Comparison of ENCODE assay signal across 13 cellular contexts in the genomic region with DNA sequence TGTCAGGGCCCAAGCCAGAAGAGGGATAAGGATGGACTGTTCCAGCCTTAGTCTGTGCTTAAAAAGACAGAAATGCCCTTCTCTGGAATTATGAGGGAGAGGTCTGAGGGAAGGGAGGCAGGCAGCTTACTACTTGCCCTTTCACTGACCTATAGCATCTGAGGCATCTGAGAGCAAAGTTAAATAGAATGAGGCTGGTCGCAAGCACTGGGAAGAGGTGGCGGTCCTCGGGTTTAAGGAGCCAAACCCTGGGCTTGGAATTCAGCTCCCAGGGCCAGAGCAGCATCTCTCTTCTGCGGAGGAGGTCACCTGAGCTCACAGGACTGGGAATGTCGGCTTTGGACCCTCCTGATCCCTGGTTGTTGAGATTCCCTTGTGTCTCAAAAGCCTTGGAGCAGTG. TPM values are rescaled to one million over a fixed set of nuclear protein-coding genes. Genes with fewer than 3 reads are reported as not detected.
DNase-seq lines count a peak whose midpoint lies in the region; TF ChIP-seq lines count a peak whose summit lies in the region.
"Had no signal": no experiment of that assay in that cellular context is flagged by ENCODE, and none has a peak within 500 bp of the region (broad histone marks: within the 10 kb centered on the region; RNA-seq: fewer than 3 reads in every experiment).

No MANE protein-coding gene starts in this region.

- H3K9me3 ChIP-seq in spleen = no peaks in the 10 kb centered on the region
- H3K9me3 ChIP-seq: gastrocnemius medialis, upper lobe of right lung had no signal

- H3K4me3 ChIP-seq in dorsolateral prefrontal cortex (peak overlapping the region in 25 of 59 donors; percentile 3 to 72 (median 57)), spleen (peak overlapping the region in 4 of 8 donors; percentile 42 to 99 (median 93))
- H3K4me3 ChIP-seq: gastrocnemius medialis, upper lobe of right lung had no signal

- peaks cover 57% of the 10 kb centered on the region for H3K36me3 Mint-ChIP-seq in activated CD4-positive, alpha-beta T cell treated with anti-CD3 and anti-CD28 coated beads, Interleukin-2, amount 10 ng/mL, durations not matched to agents 7 days and 5 days (ENCODE audit: low read depth)

- H3K27ac ChIP-seq in RWPE1 = peak overlapping the region; percentile 46
- H3K27ac ChIP-seq in dorsolateral prefrontal cortex = peak overlapping the region in 35 of 59 donors; percentile 15 to 96 (median 89)
- peak overlapping the region; percentile 93 to 100 (median 98) for H3K27ac ChIP-seq in spleen
- H3K27ac ChIP-seq: gastrocnemius medialis, upper lobe of right lung had no signal

- peak overlapping the region; percentile 99 for H3K27ac Mint-ChIP-seq in activated CD4-positive, alpha-beta T cell treated with anti-CD3 and anti-CD28 coated beads, Interleukin-2, amount 10 ng/mL, durations not matched to agents 7 days and 5 days

- no peak for DNase-seq in activated CD4-positive, alpha-beta T cell treated with anti-CD3 and anti-CD28 coated beads, Interleukin-2, amount 10 ng/mL, durations not matched to agents 7 days and 5 days
- DNase-seq in activated CD4-positive, alpha-beta T cell treated with anti-CD3 and anti-CD28 coated beads, Interleukin-2, amount 50 U/mL, for 1 hour = no peak
- no peak for DNase-seq in RWPE1 (ENCODE audit: low spot score)
- no peak for DNase-seq in dorsolateral prefrontal cortex
- DNase-seq in spleen = no peak
- no peak for DNase-seq in 8988T
- DNase-seq in Ammon's horn (ENCODE audit: low spot score) = no peak
- DNase-seq in NCI-H526 treated with DMSO at 0.1 percent for 48 hours (lab: John Stamatoyannopoulos, UW) = no peak
- DNase-seq: effector CD8-positive, alpha-beta T cell; gastrocnemius medialis; NCI-H1417 treated with DMSO at 0.1 percent for 48 hours; small intestine had no signal

- peaks cover 60% of the 10 kb centered on the region for H3K4me1 Mint-ChIP-seq in activated CD4-positive, alpha-beta T cell treated with anti-CD3 and anti-CD28 coated beads, Interleukin-2, amount 10 ng/mL, durations not matched to agents 7 days and 5 days

- H3K27me3 ChIP-seq in dorsolateral prefrontal cortex (no peaks in the 10 kb centered on the region), spleen (replicated peaks in 1 of 7) (no peaks in the 10 kb centered on the region)
- H3K27me3 ChIP-seq: upper lobe of right lung had no signal

- H3K36me3 ChIP-seq in spleen = peaks cover 0 to 63% (median 14%) of the 10 kb centered on the region in 6 donors

- TF ChIP-seq POLR2A in spleen (IDR thresholded peaks at IDR 0.05) = no peak

- intact Hi-C loops in dorsolateral prefrontal cortex (cut with DNase I) = loop anchor here (5.0 kb wide), 2 partner anchors 69 to 81 kb away; a partner anchor contains a TSS
- intact Hi-C loops in spleen (cut with DNase I; ENCODE audit: low total_unique reads) = no loop called here

- H3K4me3 Mint-ChIP-seq in activated CD4-positive, alpha-beta T cell treated with anti-CD3 and anti-CD28 coated beads, Interleukin-2, amount 10 ng/mL, durations not matched to agents 7 days and 5 days = peak overlapping the region; percentile 96

- 88 to 95% (median 92%) methylated on average over 5 of the region's 5 CpGs for WGBS in spleen, 5 donors

- POLR2A ChIA-PET in activated CD4-positive, alpha-beta T cell treated with anti-CD3 and anti-CD28 coated beads, Interleukin-2, amount 10 ng/mL, durations not matched to agents 7 days and 5 days (lab: Charles Lee) = no interaction called here
- POLR2A ChIA-PET in RWPE1 (lab: Yijun Ruan, JAX; ENCODE audit: low non-redundant PET) = no interaction called here

- TF ChIP-seq CTCF in RWPE1 (conservative IDR thresholded peaks at IDR 0.05; ENCODE audit: low read depth) (no peak), dorsolateral prefrontal cortex (IDR thresholded peaks at IDR 0.05 in 54 of 56, conservative IDR thresholded peaks at IDR 0.05 in 2 of 56; ENCODE audit: low read depth in 1 of 56, partially characterized antibody in 56 of 56) (no peak), spleen (IDR thresholded peaks at IDR 0.05 in 8 of 11, conservative IDR thresholded peaks at IDR 0.05 in 3 of 11) (no peak)

- CTCF ChIA-PET in activated CD4-positive, alpha-beta T cell treated with anti-CD3 and anti-CD28 coated beads, Interleukin-2, amount 10 ng/mL, durations not matched to agents 7 days and 5 days (lab: Charles Lee) = interaction anchor here (0.6 to 2.3 kb wide), 8 partner anchors 9 to 277 kb away, joined by 3 to 11 read pairs (median 4); no protein-coding TSS in a partner anchor
- CTCF ChIA-PET in RWPE1 (lab: Yijun Ruan, JAX) = interaction anchor here (0.6 kb wide), 1 partner anchor 279 kb away, joined by 3 read pairs; no protein-coding TSS in a partner anchor

- no peaks in the 10 kb centered on the region for H3K27me3 Mint-ChIP-seq in activated CD4-positive, alpha-beta T cell treated with anti-CD3 and anti-CD28 coated beads, Interleukin-2, amount 10 ng/mL, durations not matched to agents 7 days and 5 days

- peaks cover 3% of the 10 kb centered on the region for H3K9me3 Mint-ChIP-seq in activated CD4-positive, alpha-beta T cell treated with anti-CD3 and anti-CD28 coated beads, Interleukin-2, amount 10 ng/mL, durations not matched to agents 7 days and 5 days

- H3K4me1 ChIP-seq in spleen = peaks cover 39 to 91% (median 76%) of the 10 kb centered on the region in 6 donors

RNA-seq across cellular contexts. Expression of a gene that starts 3.1 kb away (rescaled TPM):
- 100 to 1,000 TPM; 409 to 433 TPM for total RNA-seq in activated CD4-positive, alpha-beta T cell treated with anti-CD3 and anti-CD28 coated beads, Interleukin-2, amount 10 ng/mL, durations not matched to agents 7 days and 5 days
- total RNA-seq in dorsolateral prefrontal cortex (10 to 100 TPM; 12.5 to 37.7 (median 23.8) TPM), spleen (100 to 1,000 TPM; 211 to 381 (median 249) TPM)
- polyA plus RNA-seq in spleen = 100 to 1,000 TPM; 414 to 554 (median 480) TPM

RNA-seq across cellular contexts. Expression of a gene that starts 38.6 kb away (rescaled TPM):
- 10 to 100 TPM; 46.8 to 49.0 TPM for total RNA-seq in activated CD4-positive, alpha-beta T cell treated with anti-CD3 and anti-CD28 coated beads, Interleukin-2, amount 10 ng/mL, durations not matched to agents 7 days and 5 days
- total RNA-seq in dorsolateral prefrontal cortex = 100 to 1,000 TPM in 3 of 120 experiments, 10 to 100 TPM in 117; 47.3 to 105 (median 79.1) TPM
- 10 to 100 TPM; 43.9 to 72.0 (median 60.7) TPM for total RNA-seq in spleen
- polyA plus RNA-seq in spleen = 10 to 100 TPM; 20.5 to 31.3 (median 26.6) TPM

Comparison
In these comparisons a context has a peak if more than half of its experiments do, and no peak if none do; other contexts are left out.
1. H3K27ac ChIP-seq: peak in every context shown above with its lines; median percentile 98 in spleen; 89 in dorsolateral prefrontal cortex; 46 in RWPE1.
2. RNA of a gene that starts 3.1 kb away (total RNA-seq): 409 to 433 TPM in activated CD4-positive, alpha-beta T cell treated with anti-CD3 and anti-CD28 coated beads, Interleukin-2, amount 10 ng/mL, durations not matched to agents 7 days and 5 days and 211 to 381 TPM in spleen; 12.5 to 37.7 TPM in dorsolateral prefrontal cortex; every median in the first group is over 4 times any median in the second.